In genomic region chr3:48663489-48664312, GRCh38 we compare ENCODE assay signal across 1 cellular context.
TF ChIP-seq lines count a peak whose summit lies in the region.

No MANE protein-coding gene starts in this region.

TF ChIP-seq in HepG2, 621 proteins besides CTCF, POLR2A, EP300 and RAD21 (continued from another document and continues in another):
- TF ChIP-seq TP53 (CRISPR knock-in tag; conservative IDR thresholded peaks at IDR 0.05) (0 out of 2 replicates have a peak, but pooled peaks have one; percentile 25), FOXP1 (IDR thresholded peaks at IDR 0.05) (0 out of 2 replicates have a peak, but pooled peaks have one; percentile 19), FOXP1 (CRISPR knock-in tag; IDR thresholded peaks at IDR 0.05) (peak; percentile 21; the same call in 1 of the 2 replicates), ZBTB10 (CRISPR knock-in tag; IDR thresholded peaks at IDR 0.05; ENCODE audit: borderline replicate concordance) (peak; percentile 76; the same call in 1 of the 2 replicates), JUN (CRISPR knock-in tag; IDR thresholded peaks at IDR 0.05) (peak; percentile 75), SMARCE1 (IDR thresholded peaks at IDR 0.05; ENCODE audit: borderline replicate concordance) (no peak), AFF4 (CRISPR knock-in tag; IDR thresholded peaks at IDR 0.05) (no peak), SMAD3 (CRISPR knock-in tag; IDR thresholded peaks at IDR 0.05) (no peak; the same call in 1 of the 2 replicates), SIX1 (CRISPR knock-in tag; IDR thresholded peaks at IDR 0.05; ENCODE audit: borderline replicate concordance) (no peak; the same call in 1 of the 2 replicates), ZNF619 (CRISPR knock-in tag; IDR thresholded peaks at IDR 0.05) (peak; percentile 84; the same call in 1 of the 2 replicates), ZNF7 (CRISPR knock-in tag; IDR thresholded peaks at IDR 0.05) (no peak), ZSCAN31 (CRISPR knock-in tag; IDR thresholded peaks at IDR 0.05; ENCODE audit: low read depth) (peak; percentile 20), ZMYM2 (CRISPR knock-in tag; IDR thresholded peaks at IDR 0.05) (0 out of 2 replicates have a peak, but pooled peaks have one; percentile 9), RNF2 (conservative IDR thresholded peaks at IDR 0.05; ENCODE audit: low read depth) (peak; percentile 65), JUNB (CRISPR knock-in tag; IDR thresholded peaks at IDR 0.05; ENCODE audit: borderline replicate concordance) (no peak), NCOR1 (IDR thresholded peaks at IDR 0.05; ENCODE audit: borderline replicate concordance, low read length) (peak; percentile 49; the same call in 1 of the 2 replicates), SALL1 (CRISPR knock-in tag; IDR thresholded peaks at IDR 0.05) (peak; percentile 88), AGO1 (IDR thresholded peaks at IDR 0.05; ENCODE audit: low read depth, low read length, poor library complexity, severe bottlenecking) (peak; percentile 97), ZNF225 (CRISPR knock-in tag; IDR thresholded peaks at IDR 0.05) (peak; percentile 87), HNRNPH1 (optimal IDR thresholded peaks at IDR 0.05; ENCODE audit: low read depth, low read length) (no peak), XRCC5 (optimal IDR thresholded peaks at IDR 0.05; ENCODE audit: low read length) (peak; percentile 77), POLR2AphosphoS5 (IDR thresholded peaks at IDR 0.05; ENCODE audit: low read depth, low read length) (peak; percentile 58), SIN3B (IDR thresholded peaks at IDR 0.05; ENCODE audit: low read length) (no peak), ZNF614 (CRISPR knock-in tag; IDR thresholded peaks at IDR 0.05; ENCODE audit: borderline replicate concordance) (peak; percentile 72), CREB3 (CRISPR knock-in tag; IDR thresholded peaks at IDR 0.05) (peak; percentile 69; the same call in 1 of the 2 replicates), KMT2A (CRISPR knock-in tag; IDR thresholded peaks at IDR 0.05) (no peak), ZNF292 (CRISPR knock-in tag; IDR thresholded peaks at IDR 0.05; ENCODE audit: borderline replicate concordance, low read depth) (no peak), ZNF577 (CRISPR knock-in tag; IDR thresholded peaks at IDR 0.05; ENCODE audit: borderline replicate concordance, low read depth) (no peak), PATZ1 (CRISPR knock-in tag; IDR thresholded peaks at IDR 0.05) (peak; percentile 88), HIC2 (CRISPR knock-in tag; IDR thresholded peaks at IDR 0.05; ENCODE audit: low read depth) (peak; percentile 43; the same call in 1 of the 2 replicates), TIGD3 (CRISPR knock-in tag; IDR thresholded peaks at IDR 0.05; ENCODE audit: borderline replicate concordance) (peak; percentile 95; the same call in 1 of the 2 replicates), NBN (conservative IDR thresholded peaks at IDR 0.05) (no peak), ZBTB3 (CRISPR knock-in tag; IDR thresholded peaks at IDR 0.05; ENCODE audit: borderline replicate concordance, low read depth) (no peak), CC2D1A (CRISPR knock-in tag; IDR thresholded peaks at IDR 0.05) (peak; percentile 80; the same call in 1 of the 2 replicates), HMGXB4 (CRISPR knock-in tag; IDR thresholded peaks at IDR 0.05; ENCODE audit: borderline replicate concordance in 1 of 2, low read depth in 1 of 2) (peak in 1 of 2 experiments; percentile 48; a peak in 2 of 4 replicates), PRDM4 (CRISPR knock-in tag; IDR thresholded peaks at IDR 0.05; ENCODE audit: borderline replicate concordance) (no peak), FOXP4 (CRISPR knock-in tag; IDR thresholded peaks at IDR 0.05) (peak; percentile 39), SCMH1 (CRISPR knock-in tag; IDR thresholded peaks at IDR 0.05; ENCODE audit: borderline replicate concordance) (no peak), GFI1 (CRISPR knock-in tag; IDR thresholded peaks at IDR 0.05; ENCODE audit: borderline replicate concordance) (no peak; the same call in 1 of the 2 replicates), ZBTB8A (CRISPR knock-in tag; IDR thresholded peaks at IDR 0.05; ENCODE audit: borderline replicate concordance, low read depth) (no peak), PHF8 (CRISPR knock-in tag; IDR thresholded peaks at IDR 0.05) (peak; percentile 57; the same call in 1 of the 2 replicates)
